In genomic region chr5:120405291-120405864, GRCh38 we compare ENCODE assay signal across 2 cellular contexts.
TF ChIP-seq lines count a peak whose summit lies in the region.

No MANE protein-coding gene starts in this region.

TF ChIP-seq in K562, 482 proteins besides CTCF, POLR2A, EP300 and RAD21 (continued from another document):
- TF ChIP-seq SMARCA5 (IDR thresholded peaks at IDR 0.05), result no peak
- no peak for TF ChIP-seq KLF1 (tag; IDR thresholded peaks at IDR 0.05)
- TF ChIP-seq MAFG (tag; conservative IDR thresholded peaks at IDR 0.05), result peak; percentile 75
- no peak for TF ChIP-seq NEUROD1 (IDR thresholded peaks at IDR 0.05; ENCODE audit: borderline replicate concordance, low read depth, low read length, partially characterized antibody)

TF ChIP-seq in HEK293T, 16 proteins besides CTCF, POLR2A, EP300 and RAD21 (continued from another document):
- TF ChIP-seq PKNOX1 (IDR thresholded peaks at IDR 0.05) (no peak), TARDBP (IDR thresholded peaks at IDR 0.05) (no peak), L3MBTL2 (conservative IDR thresholded peaks at IDR 0.05) (no peak), FOXK2 (IDR thresholded peaks at IDR 0.05) (no peak), ELF4 (IDR thresholded peaks at IDR 0.05) (no peak), ARNT (IDR thresholded peaks at IDR 0.05) (no peak)
